Comparison of ENCODE assay signal across 8 cellular contexts in genomic region chr15:101088788-101089578, GRCh38.
A peak's percentile ranks its signal among the peaks of the same experiment; 100 is the strongest.
DNase-seq lines count a peak whose midpoint lies in the region; ATAC-seq and TF ChIP-seq lines count a peak whose summit lies in the region.

No MANE protein-coding gene starts in this region.

- H3K27ac ChIP-seq in MM.1S (ENCODE audit: low read length), result no peak overlapping the region
- H3K27ac ChIP-seq in VCaP, result peak overlapping the region; percentile 76

- H3K4me1 Mint-ChIP-seq in MCF 10A (ENCODE audit: insufficient read depth, unreplicated experiment), result no peaks in the 10 kb centered on the region

- H3K9me2 ChIP-seq in MM.1S (replicated peaks; ENCODE audit: insufficient read depth, low read length), result no peaks in the 10 kb centered on the region

- no peaks in the 10 kb centered on the region for H3K9me3 ChIP-seq in MM.1S (replicated peaks; ENCODE audit: insufficient read depth, low read length)

- H3K27me3 Mint-ChIP-seq in MCF 10A (ENCODE audit: insufficient read depth, unreplicated experiment), result no peaks in the 10 kb centered on the region

- H3K4me3 Mint-ChIP-seq in MCF 10A (ENCODE audit: unreplicated experiment), result no peak overlapping the region

- intact Hi-C loops in MCF 10A (cut with micrococcal nuclease), result loop anchor here (1.0 to 5.0 kb wide), 4 partner anchors 72 to 169 kb away; no protein-coding TSS in a partner anchor

- H3K36me3 Mint-ChIP-seq in MCF 10A (ENCODE audit: insufficient read depth, unreplicated experiment), result no peaks in the 10 kb centered on the region

- H2AFZ ChIP-seq in MM.1S (ENCODE audit: low read length), result peak overlapping the region; percentile 75

- H3K4me1 ChIP-seq in MM.1S (ENCODE audit: low read length), result 0 out of 2 replicates have a peak, but pooled peaks cover 8% of the 10 kb centered on the region

- no peaks in the 10 kb centered on the region for H3F3A ChIP-seq in MM.1S (ENCODE audit: insufficient read depth, low read length)

- H3K36me3 ChIP-seq in MM.1S (replicated peaks; ENCODE audit: insufficient read depth, low read length) (no peaks in the 10 kb centered on the region), kidney epithelial cell (ENCODE audit: control insufficient read depth, insufficient read depth, low read length) (no peaks in the 10 kb centered on the region)

- POLR2A ChIA-PET in MCF 10A (lab: Yijun Ruan, JAX), result interaction anchor here (1.1 kb wide), 2 partner anchors 161 to 163 kb away, joined by 3 read pairs; partner anchors contain the start of gene CHSY1

- TF ChIP-seq CTCF in MM.1S (IDR thresholded peaks at IDR 0.05; ENCODE audit: low read length) (peak; percentile 98), VCaP (conservative IDR thresholded peaks at IDR 0.05) (peak; percentile 100), MCF 10A (IDR thresholded peaks at IDR 0.05; ENCODE audit: unreplicated experiment) (peak; percentile 99), kidney epithelial cell (IDR thresholded peaks at IDR 0.05; ENCODE audit: insufficient read depth, low read length, poor library complexity, severe bottlenecking) (peak; percentile 78)

- DNase-seq in DMS114 treated with DMSO at 0.1 percent for 48 hours (lab: John Stamatoyannopoulos, UW; ENCODE audit: unreplicated experiment), result peak; percentile 53
- DNase-seq in MM.1S, result peak; percentile 64
- DNase-seq in MCF 10A (ENCODE audit: unreplicated experiment), result peak; percentile 61
- DNase-seq in kidney epithelial cell (ENCODE audit: low read depth), result no peak
- DNase-seq in stimulated activated CD4-positive, alpha-beta T cell treated with anti-CD3 and anti-CD28 coated beads, Interleukin-2, amount 100 ng/mL, for 24 hours, result peak; percentile 88

- ATAC-seq in GM21529 (IDR thresholded peaks at IDR 0.05; ENCODE audit: unreplicated experiment), result peak; percentile 90
- ATAC-seq in HG03095 (IDR thresholded peaks at IDR 0.05; ENCODE audit: unreplicated experiment), result no peak

- H3K27me3 ChIP-seq in MM.1S (replicated peaks; ENCODE audit: insufficient read depth, low read length) (no peaks in the 10 kb centered on the region), kidney epithelial cell (ENCODE audit: control insufficient read depth, insufficient read depth, low read length) (no peaks in the 10 kb centered on the region)

- CTCF ChIA-PET in MCF 10A (lab: Yijun Ruan, JAX), result interaction anchor here (0.6 to 7.1 kb wide), 26 partner anchors 10 to 205 kb away, joined by 3 to 62 read pairs (median 4); partner anchors contain the start of gene CHSY1

- no peaks in the 10 kb centered on the region for H4K20me1 ChIP-seq in MM.1S (ENCODE audit: insufficient read depth, low read length)

- BruUV-seq in MCF 10A (replicated peaks; lab: Mats Ljungman, UMichigan), result no TSS peak

- no peak overlapping the region for H3K27ac Mint-ChIP-seq in MCF 10A (ENCODE audit: low read depth, unreplicated experiment)

- H3K9ac ChIP-seq in MM.1S (ENCODE audit: low read length), result no peak overlapping the region

- peak overlapping the region; percentile 60; the same call in 1 of the 2 replicates for H3K4me2 ChIP-seq in MM.1S (ENCODE audit: low read depth, low read length)

- H3K9me3 Mint-ChIP-seq in MCF 10A (ENCODE audit: unreplicated experiment), result no peaks in the 10 kb centered on the region

- H3K79me2 ChIP-seq in MM.1S (ENCODE audit: low read length), result no peaks in the 10 kb centered on the region

- H3K4me3 ChIP-seq in MM.1S (ENCODE audit: low read length), result 0 out of 2 replicates have a peak overlapping the region, but pooled peaks have one; percentile 2
- H3K4me3 ChIP-seq in kidney epithelial cell (ENCODE audit: low read depth, low read length), result no peak overlapping the region
